1 cellular context compared by ENCODE assay signal in genomic region chr3:47778746-47779145, GRCh38.
TF ChIP-seq lines count a peak whose summit lies in the region.

No MANE protein-coding gene starts in this region.

TF ChIP-seq in K562, 482 proteins besides CTCF, POLR2A, EP300 and RAD21:
- peak; percentile 77 for TF ChIP-seq ZNF121 (CRISPR knock-in tag; conservative IDR thresholded peaks at IDR 0.05)
- TF ChIP-seq TCF15 (CRISPR knock-in tag; IDR thresholded peaks at IDR 0.05), result no peak
